ENCODE assay signal across 11 cellular contexts in genomic region chr2:25566094-25566493, GRCh38.
"Had no signal": no experiment of that assay in that cellular context is flagged by ENCODE, and none has a peak within 500 bp of the region (broad histone marks: within the 10 kb centered on the region; RNA-seq: fewer than 3 reads in every experiment).

No MANE protein-coding gene starts in this region.

- H3K4me3 ChIP-seq: breast epithelium, skin epidermis, tibial nerve had no signal

- H3K27ac Mint-ChIP-seq: stimulated activated naive B cell treated with anti-CD40 and anti-IgM and Interleukin-4, amounts not matched to agents 10 μg/mL and 1 μg/mL and 100 μg/mL, for 72 hours had no signal

- H3K27me3 Mint-ChIP-seq: activated CD8-positive, alpha-beta T cell treated with anti-CD3 and anti-CD28 coated beads for 36 hours; activated naive CD8-positive, alpha-beta T cell treated with anti-CD3 and anti-CD28 coated beads, Interleukin-2, amount 10 ng/mL, durations not matched to agents 7 days and 5 days; stimulated activated naive B cell treated with anti-CD40 and anti-IgM and Interleukin-4, amounts not matched to agents 10 μg/mL and 1 μg/mL and 100 μg/mL, for 72 hours had no signal

- H3K9me3 Mint-ChIP-seq: activated CD8-positive, alpha-beta T cell treated with anti-CD3 and anti-CD28 coated beads for 36 hours; activated naive CD8-positive, alpha-beta T cell treated with anti-CD3 and anti-CD28 coated beads, Interleukin-2, amount 10 ng/mL, durations not matched to agents 7 days and 5 days had no signal

- ATAC-seq: activated T-cell treated with anti-CD3 and anti-CD28 coated beads, Interleukin-2, amount 50 U/mL, for 72 hours had no signal

- DNase-seq: activated CD8-positive, alpha-beta memory T cell treated with anti-CD3 and anti-CD28 coated beads, Interleukin-2, amount 50 U/mL, for 4 hours; activated CD8-positive, alpha-beta T cell treated with anti-CD3 and anti-CD28 coated beads for 36 hours; activated gamma-delta T cell treated with Interleukin-2 at 50 U/mL for 16 hours; activated naive CD8-positive, alpha-beta T cell treated with anti-CD3 and anti-CD28 coated beads, Interleukin-2, amount 10 ng/mL, durations not matched to agents 7 days and 5 days; activated T-cell treated with anti-CD3 and anti-CD28 coated beads, Interleukin-2, amount 50 U/mL, for 72 hours; kidney glomerular epithelial cell; posterior cingulate gyrus had no signal

- H3K4me3 Mint-ChIP-seq: activated CD8-positive, alpha-beta T cell treated with anti-CD3 and anti-CD28 coated beads for 36 hours; activated T-cell treated with anti-CD3 and anti-CD28 coated beads, Interleukin-2, amount 50 U/mL, for 72 hours; stimulated activated naive B cell treated with anti-CD40 and anti-IgM and Interleukin-4, amounts not matched to agents 10 μg/mL and 1 μg/mL and 100 μg/mL, for 72 hours had no signal

- H3K36me3 ChIP-seq: breast epithelium, tibial nerve had no signal

- H3K9me3 ChIP-seq: breast epithelium, tibial nerve had no signal

- H3K27me3 ChIP-seq: breast epithelium, tibial nerve had no signal

- H3K27ac ChIP-seq: breast epithelium, tibial nerve had no signal

- H3K4me1 ChIP-seq: breast epithelium had no signal
